In genomic region chr10:107689318-107689717, GRCh38 we compare ENCODE assay signal across 17 cellular contexts.
DNase-seq lines count a peak whose midpoint lies in the region; ATAC-seq and TF ChIP-seq lines count a peak whose summit lies in the region.
"Had no signal": no experiment of that assay in that cellular context is flagged by ENCODE, and none has a peak within 500 bp of the region (broad histone marks: within the 10 kb centered on the region; RNA-seq: fewer than 3 reads in every experiment).

No MANE protein-coding gene starts in this region.

- H3K9me3 ChIP-seq in OCI-LY3 (ENCODE audit: insufficient read depth, low read length) (no peaks in the 10 kb centered on the region), osteoblast (ENCODE audit: low read depth, low read length) (peaks cover 4% of the 10 kb centered on the region)
- H3K9me3 ChIP-seq: stomach had no signal

- peak overlapping the region; percentile 77 for H3K27ac ChIP-seq in OCI-LY3 (ENCODE audit: low read length)
- H3K27ac ChIP-seq in osteoblast (ENCODE audit: low read depth, low read length), result no peak overlapping the region
- H3K27ac ChIP-seq: stomach had no signal

- H3K4me3 ChIP-seq in OCI-LY3 (ENCODE audit: low read length), result peak overlapping the region; percentile 52
- H3K4me3 ChIP-seq in osteoblast (ENCODE audit: insufficient read depth, low read length), result no peak overlapping the region
- H3K4me3 ChIP-seq: stomach had no signal

- CTCF ChIA-PET in activated CD8-positive, alpha-beta memory T cell treated with anti-CD3 and anti-CD28 coated beads, Interleukin-2, amount 10 ng/mL, durations not matched to agents 7 days and 5 days (lab: Charles Lee), result no interaction called here

- no peak for TF ChIP-seq CTCF in OCI-LY3 (IDR thresholded peaks at IDR 0.05; ENCODE audit: low read depth, low read length)
- no peak for TF ChIP-seq CTCF in osteoblast (IDR thresholded peaks at IDR 0.05; ENCODE audit: extremely low read depth, low read depth, low read length)

- peaks cover 8% of the 10 kb centered on the region for H3K9me3 Mint-ChIP-seq in activated CD8-positive, alpha-beta memory T cell treated with anti-CD3 and anti-CD28 coated beads, Interleukin-2, amount 10 ng/mL, durations not matched to agents 7 days and 5 days (ENCODE audit: low read depth)
- H3K9me3 Mint-ChIP-seq: brain had no signal

- peak overlapping the region; percentile 46 for H3K9ac ChIP-seq in OCI-LY3 (ENCODE audit: low read length)

- H3K4me3 Mint-ChIP-seq in activated CD8-positive, alpha-beta memory T cell treated with anti-CD3 and anti-CD28 coated beads, Interleukin-2, amount 10 ng/mL, durations not matched to agents 7 days and 5 days, result no peak overlapping the region
- H3K4me3 Mint-ChIP-seq: activated naive CD8-positive, alpha-beta T cell; brain had no signal

- ATAC-seq in HG03175 (IDR thresholded peaks at IDR 0.05; ENCODE audit: unreplicated experiment) (peak; percentile 41), HG02763 (IDR thresholded peaks at IDR 0.05; ENCODE audit: unreplicated experiment) (no peak)
- ATAC-seq in activated CD8-positive, alpha-beta memory T cell treated with anti-CD3 and anti-CD28 coated beads, Interleukin-2, amount 10 ng/mL, durations not matched to agents 7 days and 5 days, result no peak

- no peaks in the 10 kb centered on the region for H3K36me3 Mint-ChIP-seq in activated CD8-positive, alpha-beta memory T cell treated with anti-CD3 and anti-CD28 coated beads, Interleukin-2, amount 10 ng/mL, durations not matched to agents 7 days and 5 days
- H3K36me3 Mint-ChIP-seq: activated naive CD8-positive, alpha-beta T cell; brain had no signal

- H3K27me3 Mint-ChIP-seq in activated CD8-positive, alpha-beta memory T cell treated with anti-CD3 and anti-CD28 coated beads, Interleukin-2, amount 10 ng/mL, durations not matched to agents 7 days and 5 days, result no peaks in the 10 kb centered on the region
- H3K27me3 Mint-ChIP-seq: activated naive CD8-positive, alpha-beta T cell had no signal

- H3K79me2 ChIP-seq in OCI-LY3 (ENCODE audit: low read length) (no peaks in the 10 kb centered on the region), osteoblast (ENCODE audit: insufficient read depth, low read length) (no peaks in the 10 kb centered on the region)

- H3K4me1 Mint-ChIP-seq in activated CD8-positive, alpha-beta memory T cell treated with anti-CD3 and anti-CD28 coated beads, Interleukin-2, amount 10 ng/mL, durations not matched to agents 7 days and 5 days, result no peaks in the 10 kb centered on the region
- H3K4me1 Mint-ChIP-seq: brain had no signal

- H3K27me3 ChIP-seq in OCI-LY3 (ENCODE audit: low read depth, low read length), result no peaks in the 10 kb centered on the region
- no peaks in the 10 kb centered on the region for H3K27me3 ChIP-seq in osteoblast (ENCODE audit: insufficient read depth, low read length)
- H3K27me3 ChIP-seq: stomach had no signal

- no peak overlapping the region for H3K27ac Mint-ChIP-seq in activated CD8-positive, alpha-beta memory T cell treated with anti-CD3 and anti-CD28 coated beads, Interleukin-2, amount 10 ng/mL, durations not matched to agents 7 days and 5 days
- H3K27ac Mint-ChIP-seq: activated naive CD8-positive, alpha-beta T cell; brain had no signal

- DNase-seq in GM03348 (ENCODE audit: low spot score) (peak; percentile 2), myocyte (ENCODE audit: low read depth) (peak; percentile 2), LoVo (ENCODE audit: low spot score) (no peak), osteoblast (ENCODE audit: insufficient read length, low spot score, missing footprints) (no peak)
- no peak for DNase-seq in activated CD8-positive, alpha-beta memory T cell treated with anti-CD3 and anti-CD28 coated beads, Interleukin-2, amount 10 ng/mL, durations not matched to agents 7 days and 5 days
- DNase-seq: activated T-cell treated with anti-CD3 and anti-CD28 coated beads, Interleukin-2, amount 50 U/mL, for 48 hours; dermis blood vessel endothelial cell; head of caudate nucleus; mesendoderm; NCI-H146; NCI-H2227 treated with DMSO at 0.1 percent for 48 hours; stomach had no signal

- peak overlapping the region; percentile 66 for H3K4me2 ChIP-seq in OCI-LY3 (ENCODE audit: low read length)
- H3K4me2 ChIP-seq in osteoblast (ENCODE audit: insufficient read depth, low read length), result no peak overlapping the region

- H3K36me3 ChIP-seq in OCI-LY3 (replicated peaks; ENCODE audit: low read depth, low read length) (peaks cover 8% of the 10 kb centered on the region), osteoblast (ENCODE audit: insufficient read depth, low read length) (no peaks in the 10 kb centered on the region)
- H3K36me3 ChIP-seq: stomach had no signal

- peak overlapping the region; percentile 32; the same call in 1 of the 2 replicates for H2AFZ ChIP-seq in OCI-LY3 (ENCODE audit: low read depth, low read length)
- H2AFZ ChIP-seq in osteoblast (ENCODE audit: low read length), result no peak overlapping the region

- H4K20me1 ChIP-seq in OCI-LY3 (ENCODE audit: insufficient read depth, low read length) (no peaks in the 10 kb centered on the region), osteoblast (ENCODE audit: insufficient read depth, low read length) (no peaks in the 10 kb centered on the region)

- peaks cover 50% of the 10 kb centered on the region for H3K4me1 ChIP-seq in OCI-LY3 (ENCODE audit: low read length)
- H3K4me1 ChIP-seq in osteoblast (ENCODE audit: insufficient read depth, low read length), result no peaks in the 10 kb centered on the region
- H3K4me1 ChIP-seq: stomach had no signal

Comparison
In these comparisons a context has a peak if more than half of its experiments do, and no peak if none do; other contexts are left out.
1. DNase-seq: peak in GM03348 (single experiment) and myocyte (single experiment); none in activated CD8-positive, alpha-beta memory T cell treated with anti-CD3 and anti-CD28 coated beads, Interleukin-2, amount 10 ng/mL, durations not matched to agents 7 days and 5 days (single experiment), LoVo (single experiment) and osteoblast (single experiment).